ENCODE assay signal across 8 cellular contexts in genomic region chr9:128067898-128068655, GRCh38. TPM values are rescaled to one million over a fixed set of nuclear protein-coding genes. Genes with fewer than 3 reads are reported as not detected.
DNase-seq lines count a peak whose midpoint lies in the region; ATAC-seq and TF ChIP-seq lines count a peak whose summit lies in the region.

Gene SLC25A25, plus strand, starts transcription at chr9:128068232. Its CDS starts 88 bp downstream, at chr9:128068320.

- H3K27ac ChIP-seq in right cardiac atrium (ENCODE audit: low read length) (peak within 1 kb of the TSS; percentile 99), vagina (peak within 1 kb of the TSS; percentile 99)

- DNase-seq in NCI-H187 treated with DMSO at 0.1 percent for 48 hours (lab: John Stamatoyannopoulos, UW) (peak; percentile 67), anterior cingulate cortex (lab: John Stamatoyannopoulos, UW) (peak; percentile 73 to 100 (median 99)), right cardiac atrium (peak; percentile 100), putamen (ENCODE audit: low spot score) (peak; percentile 99), vagina (ENCODE audit: extremely low spot score in 2 of 2) (peak; percentile 99)

- no peaks in the 10 kb centered on the region for H3K27me3 ChIP-seq in right cardiac atrium (ENCODE audit: control insufficient read depth, insufficient read depth)
- no peaks in the 10 kb centered on the region for H3K27me3 ChIP-seq in vagina

- TF ChIP-seq CTCF in vagina (IDR thresholded peaks at IDR 0.05) = no peak

- H3K4me1 ChIP-seq in right cardiac atrium (ENCODE audit: control insufficient read depth, insufficient read depth, low read length) = peaks cover 14% of the 10 kb centered on the region
- peaks cover 56% of the 10 kb centered on the region for H3K4me1 ChIP-seq in vagina

- WGBS in right cardiac atrium = under 1% methylated on average over 92 of the region's 92 CpGs

- intact Hi-C loops in T-helper 2 cell treated with Interferon-gamma antibody and Interleukin-4, amounts not matched to agents 100 ng/mL and 5 ng/mL, for 36 hours (cut with micrococcal nuclease) = loop anchor here (1.0 to 10.0 kb wide), 6 partner anchors 26 to 1343 kb away; partner anchors contain the start of genes BBLN and SLC2A8
- intact Hi-C loops in right cardiac atrium (cut with DNase I) = no loop called here
- intact Hi-C loops in vagina (cut with DNase I) = no loop called here

- H3K36me3 ChIP-seq in vagina = no peaks in the 10 kb centered on the region

- ATAC-seq in GM18499 (IDR thresholded peaks at IDR 0.05; ENCODE audit: insufficient read depth, unreplicated experiment) (peak; percentile 35), HG02943 (IDR thresholded peaks at IDR 0.05; ENCODE audit: low read depth, unreplicated experiment) (peak; percentile 67), right cardiac atrium (peak; percentile 96 to 97)

- H3K9me3 ChIP-seq in right cardiac atrium (ENCODE audit: control insufficient read depth, low read length) (no peaks in the 10 kb centered on the region), vagina (no peaks in the 10 kb centered on the region)

- H3K4me3 ChIP-seq in right cardiac atrium (ENCODE audit: low read length) (peak within 1 kb of the TSS; percentile 91), vagina (peak within 1 kb of the TSS; percentile 74 to 96)

- peak in 1 of 2 donors; percentile 94 for TF ChIP-seq POLR2A in vagina (IDR thresholded peaks at IDR 0.05)

RNA-seq across cellular contexts. Expression of gene SLC25A25, which starts in this region (rescaled TPM):
- 17.8 and 19.7 TPM in 2 replicates for total RNA-seq in T-helper 2 cell treated with Interferon-gamma antibody and Interleukin-4, amounts not matched to agents 100 ng/mL and 5 ng/mL, for 36 hours
- total RNA-seq in right cardiac atrium (10 to 100 TPM in 1 of 4 donors, 1 to 10 TPM in 3; 6.3 to 16.1 (median 7.0) TPM), vagina (44.4 TPM)
- 5.8 TPM for polyA plus RNA-seq in right cardiac atrium

Comparison
In these comparisons a context has a peak if more than half of its experiments do, and no peak if none do; other contexts are left out.
1. Peak in every context shown above with its lines: DNase-seq, ATAC-seq, H3K4me3 ChIP-seq and H3K27ac ChIP-seq.
2. ATAC-seq: peak in every context shown above with its lines; median percentile 96 in right cardiac atrium; 67 in HG02943; 35 in GM18499.